ENCODE assay signal across 26 cellular contexts in genomic region chr12:79964100-79964627, GRCh38.
"Had no signal": no experiment of that assay in that cellular context is flagged by ENCODE, and none has a peak within 500 bp of the region (broad histone marks: within the 10 kb centered on the region; RNA-seq: fewer than 3 reads in every experiment).

No MANE protein-coding gene starts in this region.

- H3K27me3 ChIP-seq: brain microvascular endothelial cell, cardiac muscle cell, MG63, SJCRH30 had no signal

- DNase-seq: activated B cell treated with CpG ODN at 0.5 μM for 24 hours; activated CD4-positive, alpha-beta T cell treated with anti-CD3 and anti-CD28 coated beads for 1 hour; activated CD4-positive, alpha-beta T cell treated with anti-CD3 and anti-CD28 coated beads, Interleukin-2, amount 10 ng/mL, durations not matched to agents 24 days and 14 days; activated CD4-positive, alpha-beta T cell treated with anti-CD3 and anti-CD28 coated beads, Interleukin-2, amount 50 U/mL, for 48 hours; activated CD8-positive, alpha-beta memory T cell treated with anti-CD3 and anti-CD28 coated beads for 24 hours; activated effector memory CD4-positive, alpha-beta T cell treated with anti-CD3 and anti-CD28 coated beads, Interleukin-2, amount 50 U/mL, for 16 hours; activated naive CD4-positive, alpha-beta T cell treated with Interleukin-2 at 50 U/mL for 16 hours; activated T-cell treated with anti-CD3 and anti-CD28 coated beads, Interleukin-2, amount 50 U/mL, for 4 hours; brain microvascular endothelial cell; MG63; MV-4-11; NCI-H1092 treated with DMSO at 0.1 percent for 48 hours; NCI-H1417 treated with DMSO at 0.1 percent for 48 hours; NCI-H1694; NCI-H2029; NCI-H2107; NCI-H2171 treated with DMSO at 0.1 percent for 48 hours; NCI-H345; NCI-H510A treated with DMSO at 0.1 percent for 48 hours; SJCRH30; SW 1271 had no signal

- H3K27ac ChIP-seq: brain microvascular endothelial cell, cardiac muscle cell, SJCRH30 had no signal

- H3K36me3 ChIP-seq: brain microvascular endothelial cell, cardiac muscle cell, MG63, SJCRH30 had no signal

- H3K4me3 ChIP-seq: cardiac muscle cell, MG63, SJCRH30 had no signal

- H3K4me3 Mint-ChIP-seq: activated B cell treated with CpG ODN at 0.5 μM for 24 hours; activated CD4-positive, alpha-beta T cell treated with anti-CD3 and anti-CD28 coated beads, Interleukin-2, amount 10 ng/mL, durations not matched to agents 24 days and 14 days; activated T-cell treated with anti-CD3 and anti-CD28 coated beads, Interleukin-2, amount 50 U/mL, for 4 hours; T-helper 1 cell treated with Interleukin-12 subunit alpha and Interleukin-12 subunit beta and Interleukin-4 antibody, amounts not matched to agents 30 μg/mL and 1 μg/mL, for 36 hours had no signal

- ATAC-seq: activated naive CD4-positive, alpha-beta T cell treated with anti-CD3 and anti-CD28 coated beads, Interleukin-2, amount 50 U/mL, for 72 hours; activated T-cell treated with anti-CD3 and anti-CD28 coated beads, Interleukin-2, amount 50 U/mL, for 4 hours; Right ventricle myocardium inferior; SK-N-SH treated with all-trans-retinoic acid at 6 μM for 48 hours had no signal

- H3K9me3 ChIP-seq: MG63 had no signal

- H3K27ac Mint-ChIP-seq: activated B cell treated with CpG ODN at 0.5 μM for 24 hours; activated CD4-positive, alpha-beta T cell treated with anti-CD3 and anti-CD28 coated beads, Interleukin-2, amount 10 ng/mL, durations not matched to agents 24 days and 14 days; activated naive CD4-positive, alpha-beta T cell treated with anti-CD3 and anti-CD28 coated beads, Interleukin-2, amount 50 U/mL, for 72 hours; T-helper 1 cell treated with Interleukin-12 subunit alpha and Interleukin-12 subunit beta and Interleukin-4 antibody, amounts not matched to agents 30 μg/mL and 1 μg/mL, for 36 hours had no signal

- H3K4me1 Mint-ChIP-seq: activated CD4-positive, alpha-beta T cell treated with anti-CD3 and anti-CD28 coated beads, Interleukin-2, amount 10 ng/mL, durations not matched to agents 24 days and 14 days had no signal

- H3K4me1 ChIP-seq: SJCRH30 had no signal

- H3K9me3 Mint-ChIP-seq: activated B cell treated with CpG ODN at 0.5 μM for 24 hours; activated CD4-positive, alpha-beta T cell treated with anti-CD3 and anti-CD28 coated beads, Interleukin-2, amount 10 ng/mL, durations not matched to agents 24 days and 14 days; activated naive CD4-positive, alpha-beta T cell treated with anti-CD3 and anti-CD28 coated beads, Interleukin-2, amount 50 U/mL, for 72 hours; activated T-cell treated with anti-CD3 and anti-CD28 coated beads, Interleukin-2, amount 50 U/mL, for 4 hours; T-helper 1 cell treated with Interleukin-12 subunit alpha and Interleukin-12 subunit beta and Interleukin-4 antibody, amounts not matched to agents 30 μg/mL and 1 μg/mL, for 36 hours had no signal
